29 cellular contexts compared by ENCODE assay signal in the genomic region with DNA sequence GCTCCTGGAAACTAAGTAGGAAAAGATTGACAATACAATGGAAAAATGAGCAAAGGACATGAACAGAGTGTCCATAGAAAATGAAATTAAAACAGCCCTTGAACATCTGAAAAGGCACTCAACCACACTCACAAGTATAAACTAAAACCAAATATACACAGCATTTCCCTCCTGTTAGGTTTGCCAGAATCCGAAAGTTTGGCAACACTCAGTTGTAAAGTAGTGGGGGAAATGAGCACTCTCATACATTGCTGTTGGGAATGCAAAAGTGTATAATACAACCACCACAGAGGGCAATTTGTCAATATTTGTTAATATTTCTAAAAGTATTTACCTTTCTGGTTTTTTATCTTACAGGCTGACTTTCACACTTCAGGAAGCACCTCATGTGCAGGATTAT.
"Had no signal": no experiment of that assay in that cellular context is flagged by ENCODE, and none has a peak within 500 bp of the region (broad histone marks: within the 10 kb centered on the region; RNA-seq: fewer than 3 reads in every experiment).

No MANE protein-coding gene starts in this region.

- ATAC-seq: activated naive CD4-positive, alpha-beta T cell treated with anti-CD3 and anti-CD28 coated beads, Interleukin-2, amount 50 U/mL, for 72 hours; activated T-cell treated with anti-CD3 and anti-CD28 coated beads, Interleukin-2, amount 50 U/mL, for 72 hours; effector memory CD8-positive, alpha-beta T cell; foreskin keratinocyte; gastrocnemius medialis; heart right ventricle; WTC11 had no signal

- H3K4me1 ChIP-seq: esophagus muscularis mucosa, foreskin keratinocyte, gastrocnemius medialis, heart right ventricle had no signal

- H3K36me3 ChIP-seq: brain microvascular endothelial cell, esophagus muscularis mucosa, gastrocnemius medialis, heart right ventricle had no signal

- H3K9me3 Mint-ChIP-seq: activated CD4-positive, alpha-beta memory T cell treated with anti-CD3 and anti-CD28 coated beads, Interleukin-2, amount 10 ng/mL, durations not matched to agents 7 days and 5 days; activated CD4-positive, alpha-beta T cell treated with anti-CD3 and anti-CD28 coated beads, Interleukin-2, amount 10 ng/mL, durations not matched to agents 7 days and 5 days; activated naive CD4-positive, alpha-beta T cell treated with anti-CD3 and anti-CD28 coated beads, Interleukin-2, amount 10 ng/mL, durations not matched to agents 7 days and 5 days; activated naive CD4-positive, alpha-beta T cell treated with anti-CD3 and anti-CD28 coated beads, Interleukin-2, amount 50 U/mL, for 72 hours; activated naive CD8-positive, alpha-beta T cell treated with anti-CD3 and anti-CD28 coated beads, Interleukin-2, amount 10 ng/mL, durations not matched to agents 7 days and 5 days; activated T-cell treated with anti-CD3 and anti-CD28 coated beads, Interleukin-2, amount 50 U/mL, for 24 hours; central memory CD8-positive, alpha-beta T cell; effector memory CD8-positive, alpha-beta T cell; WTC11 had no signal

- H3K27me3 Mint-ChIP-seq: activated CD4-positive, alpha-beta memory T cell treated with anti-CD3 and anti-CD28 coated beads, Interleukin-2, amount 10 ng/mL, durations not matched to agents 7 days and 5 days; activated naive CD4-positive, alpha-beta T cell treated with anti-CD3 and anti-CD28 coated beads, Interleukin-2, amount 10 ng/mL, durations not matched to agents 7 days and 5 days; central memory CD8-positive, alpha-beta T cell; effector memory CD8-positive, alpha-beta T cell had no signal

- H3K4me1 Mint-ChIP-seq: activated CD4-positive, alpha-beta memory T cell treated with anti-CD3 and anti-CD28 coated beads, Interleukin-2, amount 10 ng/mL, durations not matched to agents 7 days and 5 days; activated CD4-positive, alpha-beta T cell treated with anti-CD3 and anti-CD28 coated beads, Interleukin-2, amount 10 ng/mL, durations not matched to agents 7 days and 5 days; activated naive CD4-positive, alpha-beta T cell treated with anti-CD3 and anti-CD28 coated beads, Interleukin-2, amount 10 ng/mL, durations not matched to agents 7 days and 5 days; activated naive CD8-positive, alpha-beta T cell treated with anti-CD3 and anti-CD28 coated beads, Interleukin-2, amount 10 ng/mL, durations not matched to agents 7 days and 5 days; central memory CD8-positive, alpha-beta T cell; WTC11 had no signal

- DNase-seq: activated CD4-positive, alpha-beta memory T cell treated with anti-CD3 and anti-CD28 coated beads, Interleukin-2, amount 10 ng/mL, durations not matched to agents 7 days and 5 days; activated CD4-positive, alpha-beta T cell treated with anti-CD3 and anti-CD28 coated beads for 1 hour; activated CD4-positive, alpha-beta T cell treated with anti-CD3 and anti-CD28 coated beads for 4 hours; activated CD4-positive, alpha-beta T cell treated with anti-CD3 and anti-CD28 coated beads, Interleukin-2, amount 10 ng/mL, durations not matched to agents 7 days and 5 days; activated CD4-positive, alpha-beta T cell treated with anti-CD3 and anti-CD28 coated beads, Interleukin-2, amount 50 U/mL, for 4 hours; activated CD8-positive, alpha-beta memory T cell treated with anti-CD3 and anti-CD28 coated beads, Interleukin-2, amount 50 U/mL, for 48 hours; activated gamma-delta T cell; activated naive CD4-positive, alpha-beta T cell; activated naive CD4-positive, alpha-beta T cell treated with anti-CD3 and anti-CD28 coated beads, Interleukin-2, amount 10 ng/mL, durations not matched to agents 7 days and 5 days; activated naive CD8-positive, alpha-beta T cell treated with anti-CD3 and anti-CD28 coated beads, Interleukin-2, amount 10 ng/mL, durations not matched to agents 7 days and 5 days; activated T-cell treated with anti-CD3 and anti-CD28 coated beads for 4 hours; activated T-cell treated with anti-CD3 and anti-CD28 coated beads, Interleukin-2, amount 50 U/mL, for 24 hours; activated T-cell treated with anti-CD3 and anti-CD28 coated beads, Interleukin-2, amount 50 U/mL, for 72 hours; amniotic stem cell; anterior cingulate cortex; brain microvascular endothelial cell; cortex of kidney; effector CD4-positive, alpha-beta T cell; effector memory CD8-positive, alpha-beta T cell; erythroblast; foreskin keratinocyte; gastrocnemius medialis; heart right ventricle; T-helper 2 cell had no signal

- H3K4me3 Mint-ChIP-seq: activated CD4-positive, alpha-beta memory T cell treated with anti-CD3 and anti-CD28 coated beads, Interleukin-2, amount 10 ng/mL, durations not matched to agents 7 days and 5 days; activated CD4-positive, alpha-beta T cell treated with anti-CD3 and anti-CD28 coated beads, Interleukin-2, amount 10 ng/mL, durations not matched to agents 7 days and 5 days; activated naive CD4-positive, alpha-beta T cell treated with anti-CD3 and anti-CD28 coated beads, Interleukin-2, amount 10 ng/mL, durations not matched to agents 7 days and 5 days; activated naive CD8-positive, alpha-beta T cell treated with anti-CD3 and anti-CD28 coated beads, Interleukin-2, amount 10 ng/mL, durations not matched to agents 7 days and 5 days; activated T-cell treated with anti-CD3 and anti-CD28 coated beads, Interleukin-2, amount 50 U/mL, for 24 hours; activated T-cell treated with anti-CD3 and anti-CD28 coated beads, Interleukin-2, amount 50 U/mL, for 72 hours; central memory CD8-positive, alpha-beta T cell; effector memory CD8-positive, alpha-beta T cell; WTC11 had no signal

- H3K9me3 ChIP-seq: esophagus muscularis mucosa, gastrocnemius medialis, heart right ventricle had no signal

- H3K27ac Mint-ChIP-seq: activated CD4-positive, alpha-beta memory T cell treated with anti-CD3 and anti-CD28 coated beads, Interleukin-2, amount 10 ng/mL, durations not matched to agents 7 days and 5 days; activated CD4-positive, alpha-beta T cell treated with anti-CD3 and anti-CD28 coated beads, Interleukin-2, amount 10 ng/mL, durations not matched to agents 7 days and 5 days; activated naive CD4-positive, alpha-beta T cell treated with anti-CD3 and anti-CD28 coated beads, Interleukin-2, amount 10 ng/mL, durations not matched to agents 7 days and 5 days; activated naive CD4-positive, alpha-beta T cell treated with anti-CD3 and anti-CD28 coated beads, Interleukin-2, amount 50 U/mL, for 72 hours; activated naive CD8-positive, alpha-beta T cell treated with anti-CD3 and anti-CD28 coated beads, Interleukin-2, amount 10 ng/mL, durations not matched to agents 7 days and 5 days; activated T-cell treated with anti-CD3 and anti-CD28 coated beads, Interleukin-2, amount 50 U/mL, for 24 hours; activated T-cell treated with anti-CD3 and anti-CD28 coated beads, Interleukin-2, amount 50 U/mL, for 72 hours; effector memory CD8-positive, alpha-beta T cell; WTC11 had no signal

- H3K36me3 Mint-ChIP-seq: activated naive CD4-positive, alpha-beta T cell treated with anti-CD3 and anti-CD28 coated beads, Interleukin-2, amount 10 ng/mL, durations not matched to agents 7 days and 5 days; activated naive CD4-positive, alpha-beta T cell treated with anti-CD3 and anti-CD28 coated beads, Interleukin-2, amount 50 U/mL, for 72 hours; activated naive CD8-positive, alpha-beta T cell treated with anti-CD3 and anti-CD28 coated beads, Interleukin-2, amount 10 ng/mL, durations not matched to agents 7 days and 5 days; WTC11 had no signal

- H3K27ac ChIP-seq: brain microvascular endothelial cell, esophagus muscularis mucosa, foreskin keratinocyte, gastrocnemius medialis, heart right ventricle, VCaP had no signal

- H3K27me3 ChIP-seq: brain microvascular endothelial cell, esophagus muscularis mucosa, foreskin keratinocyte, gastrocnemius medialis had no signal

- H3K4me3 ChIP-seq: esophagus muscularis mucosa, gastrocnemius medialis, heart right ventricle had no signal
